In the genomic region with DNA sequence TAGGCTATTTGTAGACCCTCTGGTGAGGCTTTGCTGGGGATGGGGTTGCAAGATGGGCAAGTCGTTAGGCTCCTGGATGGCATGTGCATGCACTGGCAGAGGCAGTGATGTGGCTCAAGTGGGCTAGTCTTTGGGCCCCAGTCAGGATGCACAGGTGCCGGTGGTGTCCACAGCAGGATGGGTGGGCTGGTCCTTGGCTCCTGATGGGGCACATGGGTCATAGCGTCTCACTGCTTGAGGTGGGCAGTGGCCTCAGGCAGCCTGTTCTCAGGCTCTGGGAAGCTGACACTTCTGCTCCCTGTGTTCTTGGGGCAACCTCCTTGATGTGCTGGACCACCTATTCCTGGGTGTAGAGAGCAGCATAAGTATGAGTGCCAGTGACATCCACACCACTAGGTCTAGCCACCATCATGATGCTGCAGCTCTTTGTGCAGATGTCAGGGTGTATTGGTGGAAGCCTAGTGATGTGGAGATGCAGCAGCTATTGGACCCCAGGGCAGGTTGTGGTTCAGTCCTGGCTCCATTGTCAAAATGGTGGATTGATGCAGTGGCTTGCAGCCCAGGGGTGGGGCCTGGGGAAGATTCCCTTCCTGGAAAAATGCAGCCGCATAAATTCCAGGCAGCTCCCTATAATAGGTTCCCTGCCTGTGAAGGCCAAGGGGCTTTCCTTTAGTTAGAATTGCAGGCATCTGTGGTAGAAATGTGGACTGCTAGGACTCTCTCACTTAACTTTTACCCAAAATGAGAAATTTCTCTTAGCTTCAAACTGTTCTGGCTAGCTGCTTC, we compare ENCODE assay signal across 29 cellular contexts.
"Had no signal": no experiment of that assay in that cellular context is flagged by ENCODE, and none has a peak within 500 bp of the region (broad histone marks: within the 10 kb centered on the region; RNA-seq: fewer than 3 reads in every experiment).

No MANE protein-coding gene starts in this region.

- H3K4me2 ChIP-seq: SK-N-SH had no signal

- H3K4me3 ChIP-seq: adrenal gland, breast epithelium, SJCRH30 had no signal

- H3K36me3 ChIP-seq: adrenal gland, breast epithelium, SJCRH30, WERI-Rb-1 had no signal

- DNase-seq: activated CD4-positive, alpha-beta T cell treated with anti-CD3 and anti-CD28 coated beads for 4 hours; activated CD8-positive, alpha-beta memory T cell treated with anti-CD3 and anti-CD28 coated beads, Interleukin-2, amount 50 U/mL, for 4 hours; activated CD8-positive, alpha-beta T cell treated with anti-CD3 and anti-CD28 coated beads for 36 hours; activated naive CD4-positive, alpha-beta T cell treated with anti-CD3 and anti-CD28 coated beads, Interleukin-2, amount 50 U/mL, for 16 hours; activated naive CD8-positive, alpha-beta T cell treated with anti-CD3 and anti-CD28 coated beads, Interleukin-2, amount 10 ng/mL, durations not matched to agents 7 days and 5 days; activated T-cell treated with anti-CD3 and anti-CD28 coated beads, Interleukin-2, amount 50 U/mL, for 1 hour; adrenal gland; anterior cingulate cortex; central memory CD4-positive, alpha-beta T cell; KG1; NCI-H1092; NCI-H1417 treated with DMSO at 0.1 percent for 48 hours; NCI-H1694; NCI-H2029; NCI-H2107; NCI-H2171 treated with DMSO at 0.1 percent for 48 hours; NCI-H226; NCI-H526; NCI-H82; OCI-M1; Right ventricle myocardium superior; SJCRH30; SK-N-SH; T-helper 1 cell; WERI-Rb-1 had no signal

- H3K9me3 ChIP-seq: adrenal gland, breast epithelium, SK-N-SH had no signal

- ATAC-seq: activated CD4-positive, CD25-positive, alpha-beta regulatory T cell treated with anti-CD3 and anti-CD28 coated beads, Interleukin-2, amount 50 U/mL, for 24 hours; activated CD8-positive, alpha-beta T cell treated with anti-CD3 and anti-CD28 coated beads for 36 hours; Panc1 had no signal

- H3K9ac ChIP-seq: SK-N-SH had no signal

- H3K27ac ChIP-seq: adrenal gland, breast epithelium, RWPE1, SJCRH30, WERI-Rb-1 had no signal

- H3K27me3 ChIP-seq: adrenal gland, breast epithelium, SJCRH30 had no signal

- H3K4me1 ChIP-seq: adrenal gland, breast epithelium, SJCRH30 had no signal
